In genomic region chr19:6808494-6808893, GRCh38 we compare ENCODE assay signal across 26 cellular contexts. TPM values are rescaled to one million over a fixed set of nuclear protein-coding genes. Genes with fewer than 3 reads are reported as not detected.
A peak's percentile ranks its signal among the peaks of the same experiment; 100 is the strongest.
DNase-seq lines count a peak whose midpoint lies in the region; ATAC-seq and TF ChIP-seq lines count a peak whose summit lies in the region.
"Had no signal": no experiment of that assay in that cellular context is flagged by ENCODE, and none has a peak within 500 bp of the region (broad histone marks: within the 10 kb centered on the region; RNA-seq: fewer than 3 reads in every experiment).

No MANE protein-coding gene starts in this region.

- no peak for TF ChIP-seq EP300 in transverse colon (IDR thresholded peaks at IDR 0.05; ENCODE audit: low read depth)

- peaks cover 31% of the 10 kb centered on the region for H3K4me1 ChIP-seq in CD8-positive, alpha-beta T cell (ENCODE audit: insufficient read depth, low read length)
- no peaks in the 10 kb centered on the region for H3K4me1 ChIP-seq in prostate gland (replicated peaks)
- no peaks in the 10 kb centered on the region for H3K4me1 ChIP-seq in transverse colon

- TF ChIP-seq CTCF in activated CD8-positive, alpha-beta T cell treated with anti-CD3 and anti-CD28 coated beads for 36 hours (IDR thresholded peaks at IDR 0.05) = no peak
- no peak for TF ChIP-seq CTCF in CD8-positive, alpha-beta T cell (IDR thresholded peaks at IDR 0.05)
- TF ChIP-seq CTCF in natural killer cell (IDR thresholded peaks at IDR 0.05) (no peak), prostate gland (IDR thresholded peaks at IDR 0.05) (no peak), transverse colon (IDR thresholded peaks at IDR 0.05) (no peak)

- no peaks in the 10 kb centered on the region for H3K27me3 Mint-ChIP-seq in activated CD8-positive, alpha-beta T cell treated with anti-CD3 and anti-CD28 coated beads for 36 hours
- no peaks in the 10 kb centered on the region for H3K27me3 Mint-ChIP-seq in activated CD8-positive, alpha-beta T cell treated with anti-CD3 and anti-CD28 coated beads, Interleukin-2, amount 10 ng/mL, durations not matched to agents 7 days and 5 days (ENCODE audit: low read depth)
- H3K27me3 Mint-ChIP-seq in CD8-positive, alpha-beta T cell (ENCODE audit: low read depth) = no peaks in the 10 kb centered on the region
- H3K27me3 Mint-ChIP-seq in activated naive CD8-positive, alpha-beta T cell treated with anti-CD3 and anti-CD28 coated beads for 36 hours = no peaks in the 10 kb centered on the region
- H3K27me3 Mint-ChIP-seq in natural killer cell (ENCODE audit: low read depth in 2 of 2) = no peaks in the 10 kb centered on the region

- H3K27me3 ChIP-seq in CD8-positive, alpha-beta T cell (ENCODE audit: insufficient read depth, low read length) = no peaks in the 10 kb centered on the region
- H3K27me3 ChIP-seq in prostate gland (replicated peaks; ENCODE audit: insufficient read depth) = no peaks in the 10 kb centered on the region
- H3K27me3 ChIP-seq in transverse colon = no peaks in the 10 kb centered on the region
- H3K27me3 ChIP-seq: BLaER1, MG63 had no signal

- 90% methylated on average over 1 of the region's 1 CpG for WGBS in prostate gland
- 100% methylated on average over 1 of the region's 1 CpG for WGBS in transverse colon (ENCODE audit: low coverage in 1 of 2), 2 donors

- H3K4me3 ChIP-seq in CD8-positive, alpha-beta T cell (ENCODE audit: low read depth, low read length) = no peak overlapping the region
- H3K4me3 ChIP-seq in prostate gland = no peak overlapping the region
- no peak overlapping the region for H3K4me3 ChIP-seq in transverse colon
- H3K4me3 ChIP-seq: BLaER1, MG63, SK-N-MC had no signal

- H3K9me3 ChIP-seq in CD8-positive, alpha-beta T cell (ENCODE audit: low read length) = peaks cover 4% of the 10 kb centered on the region
- H3K9me3 ChIP-seq in prostate gland (no peaks in the 10 kb centered on the region), transverse colon (no peaks in the 10 kb centered on the region)
- H3K9me3 ChIP-seq: MG63 had no signal

- peaks cover 51% of the 10 kb centered on the region for H3K36me3 Mint-ChIP-seq in activated CD8-positive, alpha-beta T cell treated with anti-CD3 and anti-CD28 coated beads for 36 hours (ENCODE audit: low read depth)
- peaks cover 63% of the 10 kb centered on the region for H3K36me3 Mint-ChIP-seq in activated CD8-positive, alpha-beta T cell treated with anti-CD3 and anti-CD28 coated beads, Interleukin-2, amount 10 ng/mL, durations not matched to agents 7 days and 5 days (ENCODE audit: low read depth)
- peaks cover 40% of the 10 kb centered on the region for H3K36me3 Mint-ChIP-seq in CD8-positive, alpha-beta T cell
- peaks cover 52% of the 10 kb centered on the region for H3K36me3 Mint-ChIP-seq in activated naive CD8-positive, alpha-beta T cell treated with anti-CD3 and anti-CD28 coated beads for 36 hours
- H3K36me3 Mint-ChIP-seq in natural killer cell = no peaks in the 10 kb centered on the region

- H3K4me1 Mint-ChIP-seq in activated CD8-positive, alpha-beta T cell treated with anti-CD3 and anti-CD28 coated beads for 36 hours (ENCODE audit: low read depth) = peaks cover 56% of the 10 kb centered on the region
- H3K4me1 Mint-ChIP-seq in activated CD8-positive, alpha-beta T cell treated with anti-CD3 and anti-CD28 coated beads, Interleukin-2, amount 10 ng/mL, durations not matched to agents 7 days and 5 days (ENCODE audit: low read depth) = peaks cover 51% of the 10 kb centered on the region
- peaks cover 66% of the 10 kb centered on the region for H3K4me1 Mint-ChIP-seq in CD8-positive, alpha-beta T cell (ENCODE audit: low read depth)
- H3K4me1 Mint-ChIP-seq in activated naive CD8-positive, alpha-beta T cell treated with anti-CD3 and anti-CD28 coated beads for 36 hours = peaks cover 51% of the 10 kb centered on the region
- peaks cover 43 to 63% of the 10 kb centered on the region in 2 donors for H3K4me1 Mint-ChIP-seq in natural killer cell

- no peak for DNase-seq in activated CD8-positive, alpha-beta T cell treated with anti-CD3 and anti-CD28 coated beads for 36 hours
- DNase-seq in activated CD8-positive, alpha-beta T cell treated with anti-CD3 and anti-CD28 coated beads, Interleukin-2, amount 10 ng/mL, durations not matched to agents 7 days and 5 days = no peak
- no peak for DNase-seq in CD8-positive, alpha-beta T cell
- DNase-seq in activated naive CD8-positive, alpha-beta T cell treated with anti-CD3 and anti-CD28 coated beads for 36 hours = no peak
- DNase-seq in natural killer cell (no peak), prostate gland (ENCODE audit: low spot score) (no peak), transverse colon (no peak), cerebellar cortex (ENCODE audit: low spot score) (no peak)
- DNase-seq: Calu3, DMS79 treated with DMSO at 0.1 percent for 48 hours, GF-D8, HCEC 1CT, KBM-7, MG63, NCI-H1105 treated with DMSO at 0.1 percent for 48 hours, NCI-H146, NCI-H1930, NCI-H2107, NCI-H524, NCI-H748 treated with DMSO at 0.1 percent for 48 hours, SIG-M5 had no signal

- peaks cover 10% of the 10 kb centered on the region for H3K9me3 Mint-ChIP-seq in activated CD8-positive, alpha-beta T cell treated with anti-CD3 and anti-CD28 coated beads for 36 hours
- no peaks in the 10 kb centered on the region for H3K9me3 Mint-ChIP-seq in activated CD8-positive, alpha-beta T cell treated with anti-CD3 and anti-CD28 coated beads, Interleukin-2, amount 10 ng/mL, durations not matched to agents 7 days and 5 days (ENCODE audit: insufficient read depth)
- H3K9me3 Mint-ChIP-seq in CD8-positive, alpha-beta T cell = no peaks in the 10 kb centered on the region
- H3K9me3 Mint-ChIP-seq in activated naive CD8-positive, alpha-beta T cell treated with anti-CD3 and anti-CD28 coated beads for 36 hours = peaks cover 14% of the 10 kb centered on the region
- no peaks in the 10 kb centered on the region for H3K9me3 Mint-ChIP-seq in natural killer cell

- POLR2A ChIA-PET in activated CD8-positive, alpha-beta T cell treated with anti-CD3 and anti-CD28 coated beads for 36 hours (lab: Charles Lee) = interaction anchor here (0.6 to 1.4 kb wide), 4 partner anchors 24 to 52 kb away, joined by 3 to 7 read pairs (median 3); partner anchors contain the start of gene VAV1
- POLR2A ChIA-PET in activated CD8-positive, alpha-beta T cell treated with anti-CD3 and anti-CD28 coated beads, Interleukin-2, amount 10 ng/mL, durations not matched to agents 7 days and 5 days (lab: Charles Lee) = interaction anchor here (1.2 kb wide), 1 partner anchor 15 kb away, joined by 4 read pairs; no protein-coding TSS in a partner anchor
- POLR2A ChIA-PET in CD8-positive, alpha-beta T cell (lab: Charles Lee) = interaction anchor here (1.3 to 1.7 kb wide), 3 partner anchors 35 to 70 kb away, joined by 4 to 11 read pairs (median 5); partner anchors contain the start of gene VAV1

- in situ Hi-C loops in transverse colon (cut with MboI; ENCODE audit: low pct_ligation_motif_present in 1 of 4, low pct_unique_long_range_greater_than_20kb in 1 of 4, low sequenced_read_pairs in 3 of 4) = no loop called here

- no peak overlapping the region for H3K4me3 Mint-ChIP-seq in activated CD8-positive, alpha-beta T cell treated with anti-CD3 and anti-CD28 coated beads for 36 hours
- H3K4me3 Mint-ChIP-seq in activated CD8-positive, alpha-beta T cell treated with anti-CD3 and anti-CD28 coated beads, Interleukin-2, amount 10 ng/mL, durations not matched to agents 7 days and 5 days = no peak overlapping the region
- no peak overlapping the region for H3K4me3 Mint-ChIP-seq in CD8-positive, alpha-beta T cell
- no peak overlapping the region for H3K4me3 Mint-ChIP-seq in activated naive CD8-positive, alpha-beta T cell treated with anti-CD3 and anti-CD28 coated beads for 36 hours
- no peak overlapping the region for H3K4me3 Mint-ChIP-seq in natural killer cell

- TF ChIP-seq POLR2A in prostate gland (IDR thresholded peaks at IDR 0.05) (no peak), transverse colon (IDR thresholded peaks at IDR 0.05) (no peak)

- no peak for ATAC-seq in activated CD8-positive, alpha-beta T cell treated with anti-CD3 and anti-CD28 coated beads for 36 hours
- ATAC-seq in activated CD8-positive, alpha-beta T cell treated with anti-CD3 and anti-CD28 coated beads, Interleukin-2, amount 10 ng/mL, durations not matched to agents 7 days and 5 days = no peak
- ATAC-seq in CD8-positive, alpha-beta T cell = no peak
- no peak for ATAC-seq in natural killer cell

- intact Hi-C loops in activated CD8-positive, alpha-beta T cell treated with anti-CD3 and anti-CD28 coated beads for 36 hours (cut with micrococcal nuclease) = no loop called here
- intact Hi-C loops in CD8-positive, alpha-beta T cell (cut with DNase I, micrococcal nuclease) = no loop called here
- intact Hi-C loops in natural killer cell (cut with micrococcal nuclease) (no loop called here), prostate gland (cut with DNase I) (no loop called here), transverse colon (cut with DNase I; ENCODE audit: low total_unique reads) (no loop called here)

- peak overlapping the region; percentile 53 for H3K27ac Mint-ChIP-seq in activated CD8-positive, alpha-beta T cell treated with anti-CD3 and anti-CD28 coated beads for 36 hours
- H3K27ac Mint-ChIP-seq in activated CD8-positive, alpha-beta T cell treated with anti-CD3 and anti-CD28 coated beads, Interleukin-2, amount 10 ng/mL, durations not matched to agents 7 days and 5 days = no peak overlapping the region
- H3K27ac Mint-ChIP-seq in CD8-positive, alpha-beta T cell = peak overlapping the region; percentile 56
- H3K27ac Mint-ChIP-seq in activated naive CD8-positive, alpha-beta T cell treated with anti-CD3 and anti-CD28 coated beads for 36 hours = peak overlapping the region; percentile 11
- peak overlapping the region; percentile 42 to 55 for H3K27ac Mint-ChIP-seq in natural killer cell

- H3K27ac ChIP-seq in CD8-positive, alpha-beta T cell (ENCODE audit: low read depth, low read length) = no peak overlapping the region
- H3K27ac ChIP-seq in prostate gland (no peak overlapping the region), transverse colon (no peak overlapping the region)
- H3K27ac ChIP-seq: BLaER1, SK-N-MC had no signal

- peaks cover 4% of the 10 kb centered on the region for H3K36me3 ChIP-seq in CD8-positive, alpha-beta T cell (ENCODE audit: insufficient read depth, low read length)
- H3K36me3 ChIP-seq in prostate gland (no peaks in the 10 kb centered on the region), transverse colon (no peaks in the 10 kb centered on the region)
- H3K36me3 ChIP-seq: MG63 had no signal

- CTCF ChIA-PET in activated CD8-positive, alpha-beta T cell treated with anti-CD3 and anti-CD28 coated beads for 36 hours (lab: Charles Lee) = interaction anchor here (1.0 to 1.5 kb wide), 2 partner anchors 27 to 36 kb away, joined by 3 to 4 read pairs; partner anchors contain the start of gene VAV1
- CTCF ChIA-PET in activated CD8-positive, alpha-beta T cell treated with anti-CD3 and anti-CD28 coated beads, Interleukin-2, amount 10 ng/mL, durations not matched to agents 7 days and 5 days (lab: Charles Lee) = interaction anchor here (1.3 to 1.9 kb wide), 3 partner anchors 34 to 70 kb away, joined by 3 to 6 read pairs (median 4); no protein-coding TSS in a partner anchor
- CTCF ChIA-PET in CD8-positive, alpha-beta T cell (lab: Charles Lee) = interaction anchor here (0.6 to 1.7 kb wide), 3 partner anchors 11 to 787 kb away, joined by 3 to 7 read pairs (median 3); no protein-coding TSS in a partner anchor

RNA-seq across cellular contexts. Expression of gene VAV1, which starts 36.0 kb away (rescaled TPM):
- total RNA-seq in activated CD8-positive, alpha-beta T cell treated with anti-CD3 and anti-CD28 coated beads for 36 hours = 10 to 100 TPM; 61.7 to 65.4 TPM
- 100 to 1,000 TPM; 122 to 125 TPM for total RNA-seq in activated CD8-positive, alpha-beta T cell treated with anti-CD3 and anti-CD28 coated beads, Interleukin-2, amount 10 ng/mL, durations not matched to agents 7 days and 5 days
- total RNA-seq in CD8-positive, alpha-beta T cell = 10 to 100 TPM; 68.3 to 75.5 TPM
- total RNA-seq in activated naive CD8-positive, alpha-beta T cell treated with anti-CD3 and anti-CD28 coated beads for 36 hours = 10 to 100 TPM; 65.2 to 65.7 TPM
- total RNA-seq in natural killer cell (100 to 1,000 TPM; 141 to 167 (median 164) TPM), prostate gland (1 to 10 TPM; 3.6 to 4.8 TPM), transverse colon (10 to 100 TPM in 1 of 4 donors, 1 to 10 TPM in 2, under 1 TPM in 1; 0.60 to 10.8 (median 6.0) TPM)
- total RNA-seq: A172, HT1080, LHCN-M2 had no signal

RNA-seq across cellular contexts. Expression of gene SH2D3A, which starts 41.3 kb away (rescaled TPM):
- total RNA-seq in activated CD8-positive, alpha-beta T cell treated with anti-CD3 and anti-CD28 coated beads for 36 hours = 10 to 100 TPM; 20.6 to 20.9 TPM
- 10 to 100 TPM; 28.2 to 28.5 TPM for total RNA-seq in activated CD8-positive, alpha-beta T cell treated with anti-CD3 and anti-CD28 coated beads, Interleukin-2, amount 10 ng/mL, durations not matched to agents 7 days and 5 days
- 10 to 100 TPM; 33.5 to 38.8 TPM for total RNA-seq in CD8-positive, alpha-beta T cell
- total RNA-seq in activated naive CD8-positive, alpha-beta T cell treated with anti-CD3 and anti-CD28 coated beads for 36 hours = 10 to 100 TPM; 25.7 to 26.1 TPM
- total RNA-seq in natural killer cell = 10 to 100 TPM; 14.6 to 20.1 (median 15.3) TPM
- 10 to 100 TPM; 35.5 to 45.1 TPM for total RNA-seq in prostate gland
- total RNA-seq in transverse colon = 100 to 1,000 TPM in 1 of 4 donors, 10 to 100 TPM in 3; 41.4 to 127 (median 55.5) TPM
- total RNA-seq: A172, LHCN-M2 had no signal

Comparison
In these comparisons a context has a peak if more than half of its experiments do, and no peak if none do; other contexts are left out.
1. RNA of gene VAV1, which starts 36.0 kb away (total RNA-seq): 141 to 167 TPM in natural killer cell, 122 to 125 TPM in activated CD8-positive, alpha-beta T cell treated with anti-CD3 and anti-CD28 coated beads, Interleukin-2, amount 10 ng/mL, durations not matched to agents 7 days and 5 days, 68.3 to 75.5 TPM in CD8-positive, alpha-beta T cell, 65.2 to 65.7 TPM in activated naive CD8-positive, alpha-beta T cell treated with anti-CD3 and anti-CD28 coated beads for 36 hours and 61.7 to 65.4 TPM in activated CD8-positive, alpha-beta T cell treated with anti-CD3 and anti-CD28 coated beads for 36 hours; 0.60 to 10.8 TPM in transverse colon and 3.6 to 4.8 TPM in prostate gland; every median in the first group is over 4 times any median in the second.